ENCODE assay signal across 20 cellular contexts in genomic region chr4:152419809-152420208, GRCh38.
A peak's percentile ranks its signal among the peaks of the same experiment; 100 is the strongest.
DNase-seq lines count a peak whose midpoint lies in the region; ATAC-seq and TF ChIP-seq lines count a peak whose summit lies in the region.
"Had no signal": no experiment of that assay in that cellular context is flagged by ENCODE, and none has a peak within 500 bp of the region (broad histone marks: within the 10 kb centered on the region; RNA-seq: fewer than 3 reads in every experiment).

No MANE protein-coding gene starts in this region.

- peaks cover 53% of the 10 kb centered on the region for H4K20me1 ChIP-seq in smooth muscle cell (ENCODE audit: low read depth)

- no peaks in the 10 kb centered on the region for H3K27me3 ChIP-seq in thyroid gland
- H3K27me3 ChIP-seq in smooth muscle cell (ENCODE audit: low read depth), result no peaks in the 10 kb centered on the region
- H3K27me3 ChIP-seq: BLaER1 had no signal

- H3K36me3 ChIP-seq in KOPT-K1 (ENCODE audit: insufficient read depth, low read length), result no peaks in the 10 kb centered on the region
- no peaks in the 10 kb centered on the region for H3K36me3 ChIP-seq in thyroid gland
- H3K36me3 ChIP-seq in smooth muscle cell (ENCODE audit: low read depth), result no peaks in the 10 kb centered on the region
- H3K36me3 ChIP-seq: BLaER1, HAP-1 had no signal

- no peaks in the 10 kb centered on the region for H3K27me3 Mint-ChIP-seq in natural killer cell (ENCODE audit: low read depth in 2 of 2)
- no peaks in the 10 kb centered on the region for H3K27me3 Mint-ChIP-seq in natural killer cell treated with Interleukin-12 subunit alpha and Interleukin-12 subunit beta and Interleukin-15 and Interleukin-18, amount 100 ng/mL, for 72 hours
- H3K27me3 Mint-ChIP-seq in central memory CD8-positive, alpha-beta T cell, result no peaks in the 10 kb centered on the region
- no peaks in the 10 kb centered on the region for H3K27me3 Mint-ChIP-seq in activated T-cell treated with anti-CD3 and anti-CD28 coated beads, Interleukin-2, amount 50 U/mL, for 72 hours (ENCODE audit: low read depth)
- H3K27me3 Mint-ChIP-seq: B cell; CD4-positive, CD25-positive, alpha-beta regulatory T cell had no signal

- H3K9me3 ChIP-seq in KOPT-K1 (ENCODE audit: insufficient read depth, low read length, poor library complexity, severe bottlenecking), result no peaks in the 10 kb centered on the region
- H3K9me3 ChIP-seq in thyroid gland, result no peaks in the 10 kb centered on the region
- H3K9me3 ChIP-seq in smooth muscle cell (replicated peaks; ENCODE audit: low read depth), result no peaks in the 10 kb centered on the region
- H3K9me3 ChIP-seq: BLaER1, Caco-2, HAP-1 had no signal

- H3K27ac Mint-ChIP-seq in natural killer cell, result peak overlapping the region; percentile 55 to 60
- peak overlapping the region in 1 of 2 donors; percentile 19 for H3K27ac Mint-ChIP-seq in natural killer cell treated with Interleukin-12 subunit alpha and Interleukin-12 subunit beta and Interleukin-15 and Interleukin-18, amount 100 ng/mL, for 72 hours
- H3K27ac Mint-ChIP-seq in central memory CD8-positive, alpha-beta T cell (ENCODE audit: low read depth), result peak overlapping the region; percentile 75
- no peak overlapping the region for H3K27ac Mint-ChIP-seq in activated T-cell treated with anti-CD3 and anti-CD28 coated beads, Interleukin-2, amount 50 U/mL, for 72 hours
- H3K27ac Mint-ChIP-seq: B cell; CD4-positive, CD25-positive, alpha-beta regulatory T cell; CD8-positive, alpha-beta T cell; HFFc6 had no signal

- no peak overlapping the region for H3K9ac ChIP-seq in smooth muscle cell (ENCODE audit: low read depth)
- H3K9ac ChIP-seq: BLaER1 had no signal

- H3K4me2 ChIP-seq in smooth muscle cell, result no peak overlapping the region
- H3K4me2 ChIP-seq: BLaER1 had no signal

- H2AFZ ChIP-seq in smooth muscle cell (ENCODE audit: low read depth), result no peak overlapping the region

- peaks cover 0 to 7% of the 10 kb centered on the region in 2 donors for H3K4me1 ChIP-seq in thyroid gland
- peaks cover 17% of the 10 kb centered on the region for H3K4me1 ChIP-seq in smooth muscle cell (ENCODE audit: low read depth)
- H3K4me1 ChIP-seq: BLaER1, HAP-1 had no signal

- WGBS in thyroid gland, 2 donors, result 93 to 97% methylated on average over 2 of the region's 2 CpGs
- 95% methylated on average over 2 of the region's 2 CpGs for WGBS in smooth muscle cell (ENCODE audit: low lambda C conversion rate)

- H3K4me1 Mint-ChIP-seq in natural killer cell, result peaks cover 61 to 68% of the 10 kb centered on the region in 2 donors
- peaks cover 28 to 35% of the 10 kb centered on the region in 2 donors for H3K4me1 Mint-ChIP-seq in natural killer cell treated with Interleukin-12 subunit alpha and Interleukin-12 subunit beta and Interleukin-15 and Interleukin-18, amount 100 ng/mL, for 72 hours (ENCODE audit: low read depth in 2 of 2)
- peaks cover 51% of the 10 kb centered on the region for H3K4me1 Mint-ChIP-seq in central memory CD8-positive, alpha-beta T cell
- peaks cover 5% of the 10 kb centered on the region for H3K4me1 Mint-ChIP-seq in activated T-cell treated with anti-CD3 and anti-CD28 coated beads, Interleukin-2, amount 50 U/mL, for 72 hours (ENCODE audit: low read depth)

- TF ChIP-seq CTCF in natural killer cell (IDR thresholded peaks at IDR 0.05), result no peak
- TF ChIP-seq CTCF in thyroid gland (IDR thresholded peaks at IDR 0.05), result no peak
- no peak for TF ChIP-seq CTCF in smooth muscle cell (IDR thresholded peaks at IDR 0.05; ENCODE audit: borderline replicate concordance, insufficient read depth, poor library complexity, severe bottlenecking)

- H3K36me3 Mint-ChIP-seq in natural killer cell, result no peaks in the 10 kb centered on the region
- H3K36me3 Mint-ChIP-seq in natural killer cell treated with Interleukin-12 subunit alpha and Interleukin-12 subunit beta and Interleukin-15 and Interleukin-18, amount 100 ng/mL, for 72 hours, result no peaks in the 10 kb centered on the region
- no peaks in the 10 kb centered on the region for H3K36me3 Mint-ChIP-seq in central memory CD8-positive, alpha-beta T cell (ENCODE audit: insufficient read depth)
- no peaks in the 10 kb centered on the region for H3K36me3 Mint-ChIP-seq in activated T-cell treated with anti-CD3 and anti-CD28 coated beads, Interleukin-2, amount 50 U/mL, for 72 hours (ENCODE audit: insufficient read depth in 2 of 2)
- H3K36me3 Mint-ChIP-seq: CD4-positive, CD25-positive, alpha-beta regulatory T cell; CD8-positive, alpha-beta T cell had no signal

- H3K4me3 Mint-ChIP-seq in natural killer cell, result no peak overlapping the region
- no peak overlapping the region for H3K4me3 Mint-ChIP-seq in natural killer cell treated with Interleukin-12 subunit alpha and Interleukin-12 subunit beta and Interleukin-15 and Interleukin-18, amount 100 ng/mL, for 72 hours
- no peak overlapping the region for H3K4me3 Mint-ChIP-seq in central memory CD8-positive, alpha-beta T cell
- no peak overlapping the region for H3K4me3 Mint-ChIP-seq in activated T-cell treated with anti-CD3 and anti-CD28 coated beads, Interleukin-2, amount 50 U/mL, for 72 hours
- H3K4me3 Mint-ChIP-seq: B cell; CD4-positive, CD25-positive, alpha-beta regulatory T cell; CD8-positive, alpha-beta T cell; HFFc6 had no signal

- ATAC-seq in natural killer cell, result no peak
- ATAC-seq in natural killer cell treated with Interleukin-12 subunit alpha and Interleukin-12 subunit beta and Interleukin-15 and Interleukin-18, amount 100 ng/mL, for 72 hours, result no peak
- ATAC-seq in central memory CD8-positive, alpha-beta T cell (replicated peaks; ENCODE audit: extremely low read depth, poor library complexity, severe bottlenecking), result no peak
- ATAC-seq in activated T-cell treated with anti-CD3 and anti-CD28 coated beads, Interleukin-2, amount 50 U/mL, for 72 hours (replicated peaks in 1 of 2), result no peak
- ATAC-seq: CD8-positive, alpha-beta T cell had no signal

- no peak for TF ChIP-seq POLR2A in thyroid gland (IDR thresholded peaks at IDR 0.05)

- H3K4me3 ChIP-seq in thyroid gland (replicated peaks in 1 of 3), result no peak overlapping the region
- H3K4me3 ChIP-seq in smooth muscle cell, result no peak overlapping the region
- H3K4me3 ChIP-seq: BLaER1, HAP-1 had no signal

- DNase-seq in natural killer cell (no peak), thyroid gland (no peak), smooth muscle cell (lab: John Stamatoyannopoulos, UW; ENCODE audit: unreplicated experiment) (no peak)
- no peak for DNase-seq in natural killer cell treated with Interleukin-12 subunit alpha and Interleukin-12 subunit beta and Interleukin-15 and Interleukin-18, amount 100 ng/mL, for 72 hours (ENCODE audit: low spot score)
- DNase-seq in central memory CD8-positive, alpha-beta T cell (ENCODE audit: low spot score in 2 of 2), result no peak
- no peak for DNase-seq in activated T-cell treated with anti-CD3 and anti-CD28 coated beads, Interleukin-2, amount 50 U/mL, for 72 hours
- DNase-seq: Caco-2; CD4-positive, CD25-positive, alpha-beta regulatory T cell; CD8-positive, alpha-beta T cell; DMS 273 treated with DMSO at 0.1 percent for 48 hours; DMS79; GF-D8; GOT3; HFFc6 had no signal

- intact Hi-C loops in natural killer cell (cut with micrococcal nuclease) (no loop called here), thyroid gland (cut with DNase I) (no loop called here)

- no peaks in the 10 kb centered on the region for H3F3A ChIP-seq in smooth muscle cell (ENCODE audit: low read depth)

- peaks cover 32% of the 10 kb centered on the region for H3K79me2 ChIP-seq in smooth muscle cell (ENCODE audit: low read depth)

- H3K27ac ChIP-seq in KOPT-K1 (ENCODE audit: low read depth, low read length, poor library complexity, severe bottlenecking) (peak overlapping the region; percentile 30), thyroid gland (no peak overlapping the region), smooth muscle cell (ENCODE audit: low read depth) (no peak overlapping the region)
- H3K27ac ChIP-seq: 22Rv1, BLaER1, C4-2B had no signal

- H3K9me3 Mint-ChIP-seq in natural killer cell, result no peaks in the 10 kb centered on the region
- H3K9me3 Mint-ChIP-seq in natural killer cell treated with Interleukin-12 subunit alpha and Interleukin-12 subunit beta and Interleukin-15 and Interleukin-18, amount 100 ng/mL, for 72 hours, result no peaks in the 10 kb centered on the region
- no peaks in the 10 kb centered on the region for H3K9me3 Mint-ChIP-seq in central memory CD8-positive, alpha-beta T cell
- H3K9me3 Mint-ChIP-seq in activated T-cell treated with anti-CD3 and anti-CD28 coated beads, Interleukin-2, amount 50 U/mL, for 72 hours, result no peaks in the 10 kb centered on the region
- H3K9me3 Mint-ChIP-seq: CD4-positive, CD25-positive, alpha-beta regulatory T cell; CD8-positive, alpha-beta T cell; HFFc6 had no signal
